In genomic region chr5:57524661-57525060, GRCh38 we compare ENCODE assay signal across 1 cellular context.
TF ChIP-seq lines count a peak whose summit lies in the region.

No MANE protein-coding gene starts in this region.

TF ChIP-seq in H1, 55 proteins besides CTCF, POLR2A, EP300 and RAD21 (continued from another document):
- TF ChIP-seq RBBP5 (IDR thresholded peaks at IDR 0.05; ENCODE audit: borderline replicate concordance, low read depth, low read length) = no peak
- no peak for TF ChIP-seq ASH2L (IDR thresholded peaks at IDR 0.05; ENCODE audit: low read length)
- TF ChIP-seq CBX5 (IDR thresholded peaks at IDR 0.05; ENCODE audit: low read depth, low read length) = no peak
- no peak for TF ChIP-seq NRF1 (IDR thresholded peaks at IDR 0.05; ENCODE audit: low read depth, low read length)
- no peak for TF ChIP-seq SP4 (IDR thresholded peaks at IDR 0.05; ENCODE audit: low read length)
- no peak for TF ChIP-seq TBP (IDR thresholded peaks at IDR 0.05; ENCODE audit: low read depth, low read length)
- no peak for TF ChIP-seq CHD2 (IDR thresholded peaks at IDR 0.05; ENCODE audit: low read length)
- no peak for TF ChIP-seq KDM1A (IDR thresholded peaks at IDR 0.05; ENCODE audit: borderline replicate concordance, low read length)
- TF ChIP-seq KDM5A (IDR thresholded peaks at IDR 0.05; ENCODE audit: low read length) = no peak
- TF ChIP-seq CHD1 (IDR thresholded peaks at IDR 0.05; ENCODE audit: low read depth, low read length) = no peak
- TF ChIP-seq BRCA1 (IDR thresholded peaks at IDR 0.05; ENCODE audit: low read depth, low read length) = no peak
TF ChIP-seq in H1: peak in this region for 0.
